In genomic region chr7:108479751-108480150, GRCh38 we compare ENCODE assay signal across 30 cellular contexts. TPM values are rescaled to one million over a fixed set of nuclear protein-coding genes. Genes with fewer than 3 reads are reported as not detected.
"Had no signal": no experiment of that assay in that cellular context is flagged by ENCODE, and none has a peak within 500 bp of the region (broad histone marks: within the 10 kb centered on the region; RNA-seq: fewer than 3 reads in every experiment).

No MANE protein-coding gene starts in this region.

- DNase-seq: activated B cell treated with CpG ODN at 0.5 μM for 24 hours; activated CD4-positive, alpha-beta T cell treated with anti-CD3 and anti-CD28 coated beads for 48 hours; activated CD4-positive, alpha-beta T cell treated with anti-CD3 and anti-CD28 coated beads, Interleukin-2, amount 50 U/mL, for 1 hour; activated CD4-positive, alpha-beta T cell treated with anti-CD3 and anti-CD28 coated beads, Interleukin-2, amount 50 U/mL, for 48 hours; activated CD8-positive, alpha-beta memory T cell treated with anti-CD3 and anti-CD28 coated beads for 24 hours; activated CD8-positive, alpha-beta T cell treated with anti-CD3 and anti-CD28 coated beads for 36 hours; activated effector memory CD4-positive, alpha-beta T cell treated with anti-CD3 and anti-CD28 coated beads, Interleukin-2, amount 50 U/mL, for 16 hours; activated naive CD4-positive, alpha-beta T cell treated with anti-CD3 and anti-CD28 coated beads, Interleukin-2, amount 10 ng/mL, durations not matched to agents 7 days and 5 days; activated naive CD8-positive, alpha-beta T cell treated with anti-CD3 and anti-CD28 coated beads, Interleukin-2, amount 10 ng/mL, durations not matched to agents 7 days and 5 days; activated T-cell treated with anti-CD3 and anti-CD28 coated beads, Interleukin-2, amount 50 U/mL, for 1 hour; activated T-cell treated with anti-CD3 and anti-CD28 coated beads, Interleukin-2, amount 50 U/mL, for 48 hours; central memory CD4-positive, alpha-beta T cell; cerebellar nuclear complex; colonic mucosa; effector CD8-positive, alpha-beta T cell; endodermal cell; erythroblast; foreskin keratinocyte; heart right ventricle; T-helper 17 cell; T1000; WERI-Rb-1 had no signal

- H3K36me3 ChIP-seq: breast epithelium, colonic mucosa, WERI-Rb-1 had no signal

- ATAC-seq: activated CD4-positive, CD25-positive, alpha-beta regulatory T cell treated with anti-CD3 and anti-CD28 coated beads, Interleukin-2, amount 50 U/mL, for 24 hours; activated CD8-positive, alpha-beta T cell treated with anti-CD3 and anti-CD28 coated beads for 36 hours; activated naive CD4-positive, alpha-beta T cell treated with anti-CD3 and anti-CD28 coated beads, Interleukin-2, amount 50 U/mL, for 72 hours; foreskin keratinocyte; gastroesophageal sphincter; heart right ventricle; T-helper 17 cell had no signal

- H3K4me1 ChIP-seq: ascending aorta, breast epithelium, colonic mucosa, esophagus muscularis mucosa, foreskin keratinocyte, gastroesophageal sphincter, heart right ventricle had no signal

- H3K27me3 ChIP-seq: ascending aorta, breast epithelium, cardiac muscle cell, colonic mucosa, esophagus muscularis mucosa, foreskin keratinocyte, gastroesophageal sphincter, heart right ventricle, hepatocyte had no signal

- H3K4me2 ChIP-seq: hepatocyte had no signal

- H3K4me3 ChIP-seq: ascending aorta, breast epithelium, cardiac muscle cell, colonic mucosa, esophagus muscularis mucosa, gastroesophageal sphincter, heart right ventricle, hepatocyte had no signal

- H3K27ac ChIP-seq: ascending aorta, breast epithelium, cardiac muscle cell, colonic mucosa, esophagus muscularis mucosa, foreskin keratinocyte, gastroesophageal sphincter, heart right ventricle, hepatocyte, WERI-Rb-1 had no signal

- H3K9me3 ChIP-seq: ascending aorta, breast epithelium, colonic mucosa, esophagus muscularis mucosa, gastroesophageal sphincter, heart right ventricle had no signal

RNA-seq across cellular contexts. Expression of gene NRCAM, which starts 23.5 kb away (rescaled TPM):
- total RNA-seq: T-helper 17 cell had no signal
